16 cellular contexts compared by ENCODE assay signal in the genomic region with DNA sequence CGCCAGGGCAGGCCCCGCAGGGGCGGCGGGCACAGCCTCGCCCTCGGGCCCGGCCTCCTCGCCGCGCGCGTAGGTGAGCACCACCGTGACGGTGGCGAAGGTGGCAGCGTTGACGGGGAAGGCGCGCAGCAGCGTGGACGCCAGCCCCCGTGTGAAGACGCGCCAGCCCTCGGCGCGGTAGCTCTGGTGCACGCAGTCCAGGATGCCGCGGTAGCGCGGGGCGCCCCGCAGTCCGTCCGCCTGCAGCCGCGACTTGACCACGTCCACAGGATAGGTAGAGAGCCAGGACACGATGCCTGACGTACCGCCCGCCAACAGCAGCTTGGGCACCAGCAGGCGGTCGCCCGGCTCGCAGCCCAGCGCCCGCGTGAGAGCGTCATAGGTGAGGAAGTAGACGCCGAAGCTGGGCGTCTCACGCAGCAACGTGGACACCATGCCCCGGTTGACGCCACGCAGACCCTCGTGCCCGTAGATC. TPM values are rescaled to one million over a fixed set of nuclear protein-coding genes. Genes with fewer than 3 reads are reported as not detected.
A peak's percentile ranks its signal among the peaks of the same experiment; 100 is the strongest.
DNase-seq lines count a peak whose midpoint lies in the region; ATAC-seq and TF ChIP-seq lines count a peak whose summit lies in the region.
"Had no signal": no experiment of that assay in that cellular context is flagged by ENCODE, and none has a peak within 500 bp of the region (broad histone marks: within the 10 kb centered on the region; RNA-seq: fewer than 3 reads in every experiment).

No MANE protein-coding gene starts in this region.

- peaks cover 14% of the 10 kb centered on the region for H3K4me1 Mint-ChIP-seq in chondrocyte (ENCODE audit: low read depth)
- H3K4me1 Mint-ChIP-seq: CD8-positive, alpha-beta memory T cell had no signal

- intact Hi-C loops in cardiac septum (cut with DNase I): no loop called here
- intact Hi-C loops in transverse colon (cut with DNase I; ENCODE audit: low total_unique reads): no loop called here

- TF ChIP-seq CTCF in right atrium auricular region (IDR thresholded peaks at IDR 0.05) (no peak), chondrocyte (IDR thresholded peaks at IDR 0.05) (no peak), transverse colon (IDR thresholded peaks at IDR 0.05) (no peak)

- no peak overlapping the region for H3K4me3 Mint-ChIP-seq in chondrocyte (ENCODE audit: unreplicated experiment)
- H3K4me3 Mint-ChIP-seq: CD8-positive, alpha-beta memory T cell had no signal

- H3K27ac ChIP-seq in right atrium auricular region (no peak overlapping the region), transverse colon (no peak overlapping the region)

- no peaks in the 10 kb centered on the region for H3K9me3 ChIP-seq in right atrium auricular region
- H3K9me3 ChIP-seq in transverse colon: no peaks in the 10 kb centered on the region
- H3K9me3 ChIP-seq: BE2C had no signal

- no peak for TF ChIP-seq EP300 in transverse colon (IDR thresholded peaks at IDR 0.05; ENCODE audit: low read depth)

- TF ChIP-seq POLR2A in transverse colon (IDR thresholded peaks at IDR 0.05): no peak

- no peak overlapping the region for H3K4me3 ChIP-seq in right atrium auricular region
- no peak overlapping the region for H3K4me3 ChIP-seq in transverse colon

- WGBS in transverse colon (ENCODE audit: low coverage in 1 of 2), 2 donors: 95% methylated on average over 60 of the region's 61 CpGs; no CpG with 5 or more reads in 1 of the 2 donors

- H3K27me3 ChIP-seq in right atrium auricular region: no peaks in the 10 kb centered on the region
- H3K27me3 ChIP-seq in transverse colon: no peaks in the 10 kb centered on the region
- H3K27me3 ChIP-seq: BE2C had no signal

- H3K36me3 ChIP-seq in right atrium auricular region (peaks cover 11% of the 10 kb centered on the region), transverse colon (no peaks in the 10 kb centered on the region)
- H3K36me3 ChIP-seq: BE2C had no signal

- in situ Hi-C loops in transverse colon (cut with MboI; ENCODE audit: low pct_ligation_motif_present in 1 of 4, low pct_unique_long_range_greater_than_20kb in 1 of 4, low sequenced_read_pairs in 3 of 4): no loop called here

- no peak overlapping the region for H3K27ac Mint-ChIP-seq in chondrocyte (ENCODE audit: unreplicated experiment)
- H3K27ac Mint-ChIP-seq: CD8-positive, alpha-beta memory T cell had no signal

- peak; percentile 53 for DNase-seq in cardiac septum (ENCODE audit: low spot score)
- no peak for DNase-seq in right atrium auricular region (ENCODE audit: low spot score)
- DNase-seq in chondrocyte (ENCODE audit: low spot score): peak; percentile 94
- peak; percentile 80 for DNase-seq in mesenteric fat pad (ENCODE audit: low spot score)
- DNase-seq in transverse colon: peak; percentile 6
- no peak for DNase-seq in NCI-H2227 treated with DMSO at 0.1 percent for 48 hours (lab: John Stamatoyannopoulos, UW)
- no peak for DNase-seq in HT-29 (ENCODE audit: low spot score)
- DNase-seq: BE2C, Kasumi-1, NCI-H2029, NCI-H524, SIG-M5 had no signal

- H3K9me3 Mint-ChIP-seq in chondrocyte (ENCODE audit: low read depth): no peaks in the 10 kb centered on the region
- H3K9me3 Mint-ChIP-seq: CD8-positive, alpha-beta memory T cell had no signal

- no peaks in the 10 kb centered on the region for H3K27me3 Mint-ChIP-seq in chondrocyte (ENCODE audit: low read depth)
- H3K27me3 Mint-ChIP-seq: CD8-positive, alpha-beta memory T cell had no signal

- no peak for ATAC-seq in GM18861 (IDR thresholded peaks at IDR 0.05; ENCODE audit: unreplicated experiment)

- H3K4me1 ChIP-seq in right atrium auricular region (peaks cover 0 to 44% of the 10 kb centered on the region in 2 donors), transverse colon (peaks cover under 1 to 11% (median 8%) of the 10 kb centered on the region in 4 donors)

- peaks cover 2% of the 10 kb centered on the region for H3K36me3 Mint-ChIP-seq in chondrocyte (ENCODE audit: low read depth)

RNA-seq across cellular contexts. Expression of a gene that starts 13.9 kb away (rescaled TPM):
- 29.3 TPM for total RNA-seq in cardiac septum
- total RNA-seq in right atrium auricular region: 10 to 100 TPM; 24.7 to 34.0 TPM
- 22.2 to 29.3 TPM (median 26.6 TPM) in 3 replicates for total RNA-seq in chondrocyte
- total RNA-seq in mesenteric fat pad: 20.0 TPM
- 10 to 100 TPM; 16.8 to 62.7 (median 19.7) TPM for total RNA-seq in transverse colon
- 57.4 and 63.3 TPM in 2 replicates for total RNA-seq in HT-29 (2014; rRNA removed; shearing (Covaris generic))

RNA-seq across cellular contexts. Expression of a gene that starts 30.8 kb away (rescaled TPM):
- not detected for total RNA-seq in cardiac septum
- not detected for total RNA-seq in right atrium auricular region
- total RNA-seq in chondrocyte: not detected in 3 replicates
- not detected for total RNA-seq in mesenteric fat pad
- total RNA-seq in transverse colon: under 1 TPM in 2 of 4 donors, not detected in 2; 0.27 to 0.32 TPM
- 0.18 and 0.37 TPM in 2 replicates for total RNA-seq in HT-29 (2014; rRNA removed; shearing (Covaris generic))
- total RNA-seq: CD8-positive, alpha-beta memory T cell; Daoy; H4 had no signal

RNA-seq across cellular contexts. Expression of a gene that starts 53.4 kb away (rescaled TPM):
- total RNA-seq in cardiac septum (44.3 TPM), right atrium auricular region (10 to 100 TPM; 31.3 to 36.3 TPM), chondrocyte (69.8 to 72.8 TPM (median 70.0 TPM) in 3 replicates), mesenteric fat pad (61.3 TPM), transverse colon (10 to 100 TPM; 50.8 to 61.3 (median 58.6) TPM)
- total RNA-seq in HT-29 (2014; rRNA removed; shearing (Covaris generic)): 62.7 and 63.2 TPM in 2 replicates

Comparison
In these comparisons a context has a peak if more than half of its experiments do, and no peak if none do; other contexts are left out.
1. DNase-seq: peak in cardiac septum (single experiment), chondrocyte (single experiment), mesenteric fat pad (single experiment) and transverse colon (single experiment); none in right atrium auricular region (single experiment), NCI-H2227 treated with DMSO at 0.1 percent for 48 hours (single experiment) and HT-29 (single experiment).